In genomic region chr20:62929051-62929538, GRCh38 we compare ENCODE assay signal across 1 cellular context.
TF ChIP-seq lines count a peak whose summit lies in the region.

No MANE protein-coding gene starts in this region.

TF ChIP-seq in SK-N-SH, 30 proteins besides CTCF, POLR2A, EP300 and RAD21 (continued from another document):
- no peak for TF ChIP-seq EZH2phosphoT487 (IDR thresholded peaks at IDR 0.05; ENCODE audit: borderline replicate concordance, low read depth)
